In the genomic region with DNA sequence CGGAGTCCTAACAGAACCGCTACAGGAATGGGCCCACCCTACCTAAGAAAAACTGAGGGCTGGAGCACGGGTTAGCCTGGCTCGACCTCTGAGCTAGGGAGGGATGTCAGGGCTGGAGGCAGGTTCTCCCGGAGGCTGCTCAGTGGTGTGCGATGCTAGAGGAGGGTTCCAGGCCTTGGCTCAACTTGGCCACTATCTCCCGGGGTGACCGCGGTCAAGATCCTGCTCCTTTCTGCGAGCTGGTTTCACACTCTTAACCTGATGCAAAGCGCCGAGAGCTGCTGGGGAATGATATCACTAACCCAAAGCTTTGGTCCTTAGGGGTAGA, we compare ENCODE assay signal across 8 cellular contexts. TPM values are rescaled to one million over a fixed set of nuclear protein-coding genes. Genes with fewer than 3 reads are reported as not detected.
DNase-seq lines count a peak whose midpoint lies in the region; ATAC-seq and TF ChIP-seq lines count a peak whose summit lies in the region.

No MANE protein-coding gene starts in this region.

- no peaks in the 10 kb centered on the region for H4K20me1 ChIP-seq in DND-41 (ENCODE audit: insufficient read depth, low read length)

- DNase-seq in DND-41: no peak
- no peak for DNase-seq in adrenal gland
- DNase-seq in kidney epithelial cell (ENCODE audit: low read depth): no peak
- no peak for DNase-seq in testis
- DNase-seq in Kasumi-1 (lab: John Stamatoyannopoulos, UW): no peak
- DNase-seq in NCI-H2196 (lab: John Stamatoyannopoulos, UW; ENCODE audit: unreplicated experiment): no peak

- ATAC-seq in DND-41 (ENCODE audit: insufficient read depth, low read depth): peak; percentile 32; the same call in 2 of the 3 replicates
- ATAC-seq in HG02973 (IDR thresholded peaks at IDR 0.05; ENCODE audit: unreplicated experiment): peak; percentile 9
- no peak for ATAC-seq in HG02798 (IDR thresholded peaks at IDR 0.05; ENCODE audit: poor library complexity, unreplicated experiment)

- 1 to 2% (median 2%) methylated on average over 12 of the region's 12 CpGs for WGBS in adrenal gland, 4 donors
- 0 to 1% methylated on average over 12 of the region's 12 CpGs for WGBS in testis, 2 donors

- no peak for TF ChIP-seq POLR2A in adrenal gland (IDR thresholded peaks at IDR 0.05)
- no peak for TF ChIP-seq POLR2A in testis (IDR thresholded peaks at IDR 0.05)

- peak overlapping the region; percentile 78 for H3K9ac ChIP-seq in DND-41 (ENCODE audit: low read depth, low read length)

- no peak for TF ChIP-seq CTCF in DND-41 (IDR thresholded peaks at IDR 0.05; ENCODE audit: borderline replicate concordance, extremely low read depth, low read length, poor library complexity, severe bottlenecking)
- no peak for TF ChIP-seq CTCF in adrenal gland (IDR thresholded peaks at IDR 0.05)
- TF ChIP-seq CTCF in kidney epithelial cell (IDR thresholded peaks at IDR 0.05; ENCODE audit: insufficient read depth, low read length, poor library complexity, severe bottlenecking): no peak
- no peak for TF ChIP-seq CTCF in testis (IDR thresholded peaks at IDR 0.05)

- peak overlapping the region; percentile 82 for H3K4me2 ChIP-seq in DND-41 (ENCODE audit: insufficient read depth, low read length)

- peaks cover 30% of the 10 kb centered on the region for H3K79me2 ChIP-seq in DND-41 (ENCODE audit: insufficient read depth, low read length)

- intact Hi-C loops in adrenal gland (cut with DNase I) (loop anchor here in 1 of 2 donors (5.0 kb wide), 1 partner anchor 111 kb away; the partner anchor contains the start of gene C19orf12), testis (cut with DNase I; ENCODE audit: low total_unique reads) (no loop called here)

- H3K36me3 ChIP-seq in DND-41 (ENCODE audit: insufficient read depth, low read length): peaks cover 29% of the 10 kb centered on the region
- H3K36me3 ChIP-seq in adrenal gland (replicated peaks in 1 of 2): peaks cover 0 to 17% of the 10 kb centered on the region in 2 donors
- H3K36me3 ChIP-seq in kidney epithelial cell (ENCODE audit: control insufficient read depth, insufficient read depth, low read length): no peaks in the 10 kb centered on the region
- H3K36me3 ChIP-seq in testis (ENCODE audit: low read depth, missing control alignments): no peaks in the 10 kb centered on the region

- H3K27me3 ChIP-seq in DND-41 (ENCODE audit: insufficient read depth, low read length, poor library complexity) (no peaks in the 10 kb centered on the region), adrenal gland (no peaks in the 10 kb centered on the region), kidney epithelial cell (ENCODE audit: control insufficient read depth, insufficient read depth, low read length) (no peaks in the 10 kb centered on the region), testis (no peaks in the 10 kb centered on the region)

- H2AFZ ChIP-seq in DND-41 (ENCODE audit: low read depth, low read length): peak overlapping the region; percentile 94

- H3K9me3 ChIP-seq in DND-41 (ENCODE audit: insufficient read depth, low read length, severe bottlenecking): no peaks in the 10 kb centered on the region
- H3K9me3 ChIP-seq in adrenal gland (replicated peaks in 1 of 3): no peaks in the 10 kb centered on the region
- no peaks in the 10 kb centered on the region for H3K9me3 ChIP-seq in testis

- H3K27ac ChIP-seq in DND-41 (ENCODE audit: low read length) (peak overlapping the region; percentile 98), adrenal gland (peak overlapping the region; percentile 83 to 97 (median 94)), testis (peak overlapping the region; percentile 91 to 92)

- H3K4me1 ChIP-seq in DND-41 (ENCODE audit: insufficient read depth, low read length): peaks cover 18% of the 10 kb centered on the region
- H3K4me1 ChIP-seq in adrenal gland (replicated peaks in 1 of 2): peaks cover 5 to 16% of the 10 kb centered on the region in 2 donors
- peaks cover 11% of the 10 kb centered on the region for H3K4me1 ChIP-seq in testis

- H3K4me3 ChIP-seq in DND-41 (ENCODE audit: low read depth in 1 of 2, low read length in 2 of 2) (peak overlapping the region; percentile 47 to 88), adrenal gland (peak overlapping the region; percentile 73 to 90 (median 82)), kidney epithelial cell (ENCODE audit: low read depth, low read length) (peak overlapping the region; percentile 91), testis (peak overlapping the region; percentile 72 to 83)

RNA-seq across cellular contexts. Expression of gene POP4, which starts 0.3 kb away (rescaled TPM):
- 100 to 1,000 TPM in 1 of 8 donors, 10 to 100 TPM in 7; 65.4 to 103 (median 71.3) TPM for total RNA-seq in adrenal gland
- polyA plus RNA-seq in adrenal gland: 100 to 1,000 TPM in 1 of 3 donors, 10 to 100 TPM in 2; 79.9 to 134 (median 85.5) TPM
- 68.1 and 74.9 TPM in 2 replicates for total RNA-seq in kidney epithelial cell
- total RNA-seq in testis: 10 to 100 TPM; 79.8 to 82.4 TPM
- polyA plus RNA-seq in testis (ENCODE audit: insufficient read depth, low read depth, low replicate concordance): 127 TPM

RNA-seq across cellular contexts. Expression of gene PLEKHF1, which starts 58.9 kb away (rescaled TPM):
- 10 to 100 TPM in 3 of 8 donors, 1 to 10 TPM in 5; 1.7 to 23.1 (median 6.9) TPM for total RNA-seq in adrenal gland
- polyA plus RNA-seq in adrenal gland: 1 to 10 TPM in 2 of 3 donors, under 1 TPM in 1; 0.62 to 9.5 (median 7.9) TPM
- total RNA-seq in kidney epithelial cell: 59.0 and 70.3 TPM in 2 replicates
- 10 to 100 TPM; 13.5 to 26.2 TPM for total RNA-seq in testis
- polyA plus RNA-seq in testis (ENCODE audit: insufficient read depth, low read depth, low replicate concordance): 6.3 TPM
